Comparison of ENCODE assay signal across 10 cellular contexts in the genomic region with DNA sequence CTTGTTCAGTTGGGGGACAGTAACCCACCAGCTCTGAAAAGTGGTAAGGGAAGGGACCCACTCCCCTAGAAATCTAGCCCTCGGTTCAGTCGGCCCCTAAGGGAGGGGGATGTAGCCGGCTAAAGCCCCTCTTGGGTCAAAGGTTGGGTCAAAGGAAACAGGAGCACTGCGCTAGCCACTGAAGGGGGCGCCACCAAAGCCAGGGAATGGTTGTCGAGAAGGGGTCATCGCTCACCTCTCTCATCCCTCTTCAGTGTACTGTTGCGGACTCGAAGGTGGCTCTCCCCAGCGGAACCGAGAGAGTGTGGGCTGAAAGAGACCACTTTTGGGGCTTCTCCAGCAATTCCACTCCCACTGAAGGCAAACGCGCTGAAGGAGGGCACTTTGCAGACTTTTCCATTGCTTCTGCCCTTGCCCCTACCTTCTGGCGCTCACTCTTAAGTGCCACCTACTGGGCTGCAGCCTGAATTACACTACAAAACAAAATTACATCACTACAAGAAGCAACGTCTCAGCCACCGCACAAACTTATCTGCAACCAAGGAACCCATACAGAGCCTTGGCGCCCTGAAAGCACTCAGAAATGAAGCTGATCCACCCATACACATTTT.
A peak's percentile ranks its signal among the peaks of the same experiment; 100 is the strongest.
DNase-seq lines count a peak whose midpoint lies in the region; ATAC-seq and TF ChIP-seq lines count a peak whose summit lies in the region.
"Had no signal": no experiment of that assay in that cellular context is flagged by ENCODE, and none has a peak within 500 bp of the region (broad histone marks: within the 10 kb centered on the region; RNA-seq: fewer than 3 reads in every experiment).

No MANE protein-coding gene starts in this region.

- DNase-seq in SIG-M5 treated with dmso at 0.1 percent for 504 hours (lab: John Stamatoyannopoulos, UW; ENCODE audit: unreplicated experiment) (peak; percentile 4), SIG-M5 (lab: John Stamatoyannopoulos, UW) (no peak), activated B cell treated with CpG ODN at 0.5 μM for 24 hours (no peak), CD1c-positive myeloid dendritic cell (ENCODE audit: extremely low spot score) (no peak), hippocampal formation (lab: John Stamatoyannopoulos, UW) (no peak), substantia nigra (lab: John Stamatoyannopoulos, UW) (no peak)
- DNase-seq: NCI-H2081 treated with DMSO at 0.1 percent for 48 hours had no signal

- no peaks in the 10 kb centered on the region for H3K36me3 Mint-ChIP-seq in activated B cell treated with CpG ODN at 0.5 μM for 24 hours (ENCODE audit: low read depth)
- H3K36me3 Mint-ChIP-seq: CD4-positive, CD25-positive, alpha-beta regulatory T cell had no signal

- intact Hi-C loops in activated B cell treated with CpG ODN at 0.5 μM for 24 hours (cut with micrococcal nuclease), result no loop called here

- ATAC-seq in HG02623 (IDR thresholded peaks at IDR 0.05; ENCODE audit: unreplicated experiment) (peak; percentile 77), activated B cell treated with CpG ODN at 0.5 μM for 24 hours (ENCODE audit: low read depth) (peak; percentile 34)

- peaks cover 5% of the 10 kb centered on the region for H3K4me1 Mint-ChIP-seq in activated B cell treated with CpG ODN at 0.5 μM for 24 hours
- H3K4me1 Mint-ChIP-seq: CD4-positive, CD25-positive, alpha-beta regulatory T cell had no signal

- H3K4me2 ChIP-seq in neural cell (ENCODE audit: low read length), result no peak overlapping the region

- no peak overlapping the region for H3K4me3 ChIP-seq in neural cell (ENCODE audit: low read length)

- H3K27me3 ChIP-seq in neural cell (ENCODE audit: insufficient read depth, low read depth, low read length), result no peaks in the 10 kb centered on the region

- no peaks in the 10 kb centered on the region for H3F3A ChIP-seq in neural cell (ENCODE audit: insufficient read depth, low read length, poor library complexity, severe bottlenecking)

- H4K20me1 ChIP-seq in neural cell (ENCODE audit: insufficient read depth), result no peaks in the 10 kb centered on the region

- POLR2A ChIA-PET in activated B cell treated with CpG ODN at 0.5 μM for 24 hours (lab: Charles Lee), result no interaction called here

- H2AFZ ChIP-seq in neural cell (ENCODE audit: low read depth, low read length), result no peak overlapping the region

- TF ChIP-seq CTCF in activated B cell treated with CpG ODN at 0.5 μM for 24 hours (IDR thresholded peaks at IDR 0.05), result no peak
- peak; percentile 15 for TF ChIP-seq CTCF in neural cell (IDR thresholded peaks at IDR 0.05; ENCODE audit: poor library complexity, severe bottlenecking)

- no peak overlapping the region for H3K9ac ChIP-seq in neural cell (ENCODE audit: low read length)

- TF ChIP-seq EP300 in neural cell (conservative IDR thresholded peaks at IDR 0.05; ENCODE audit: poor library complexity, severe bottlenecking), result no peak

- H3K27me3 Mint-ChIP-seq in activated B cell treated with CpG ODN at 0.5 μM for 24 hours, result peaks cover 3% of the 10 kb centered on the region
- H3K27me3 Mint-ChIP-seq: CD4-positive, CD25-positive, alpha-beta regulatory T cell had no signal

- no peaks in the 10 kb centered on the region for H3K36me3 ChIP-seq in neural cell (ENCODE audit: insufficient read depth, low read length)

- H3K9me3 ChIP-seq in neural cell (ENCODE audit: low read length), result no peaks in the 10 kb centered on the region

- H3K27ac ChIP-seq in neural cell (ENCODE audit: low read length), result no peak overlapping the region
- H3K27ac ChIP-seq in substantia nigra (ENCODE audit: low read depth, low read length, poor library complexity, severe bottlenecking), result no peak overlapping the region

- H3K9me2 ChIP-seq in neural cell (ENCODE audit: insufficient read depth, low read length), result no peaks in the 10 kb centered on the region

- no peak overlapping the region for H3K4me3 Mint-ChIP-seq in activated B cell treated with CpG ODN at 0.5 μM for 24 hours
- H3K4me3 Mint-ChIP-seq: CD4-positive, CD25-positive, alpha-beta regulatory T cell had no signal

- no peak for TF ChIP-seq RAD21 in neural cell (conservative IDR thresholded peaks at IDR 0.05)

- H3K79me2 ChIP-seq in neural cell (replicated peaks; ENCODE audit: insufficient read depth, low read length), result no peaks in the 10 kb centered on the region

- no peaks in the 10 kb centered on the region for H3K9me3 Mint-ChIP-seq in activated B cell treated with CpG ODN at 0.5 μM for 24 hours

- no peak overlapping the region for H3K27ac Mint-ChIP-seq in activated B cell treated with CpG ODN at 0.5 μM for 24 hours
- H3K27ac Mint-ChIP-seq: CD4-positive, CD25-positive, alpha-beta regulatory T cell had no signal

- CTCF ChIA-PET in activated B cell treated with CpG ODN at 0.5 μM for 24 hours (lab: Charles Lee), result interaction anchor here (0.7 to 1.7 kb wide), 3 partner anchors 8 to 304 kb away, joined by 4 to 5 read pairs (median 5); no protein-coding TSS in a partner anchor

TF ChIP-seq in neural cell, 6 proteins besides CTCF, POLR2A, EP300 and RAD21:
- TF ChIP-seq SMC3 (conservative IDR thresholded peaks at IDR 0.05; ENCODE audit: poor library complexity) (no peak), POLR2AphosphoS5 (IDR thresholded peaks at IDR 0.05) (no peak), TAF1 (IDR thresholded peaks at IDR 0.05; ENCODE audit: low read depth) (no peak), MXI1 (conservative IDR thresholded peaks at IDR 0.05; ENCODE audit: poor library complexity, severe bottlenecking) (no peak), EZH2 (IDR thresholded peaks at IDR 0.05; ENCODE audit: borderline replicate concordance, insufficient read depth, low read length, poor library complexity, severe bottlenecking) (no peak)
- TF ChIP-seq, protein P1, sequence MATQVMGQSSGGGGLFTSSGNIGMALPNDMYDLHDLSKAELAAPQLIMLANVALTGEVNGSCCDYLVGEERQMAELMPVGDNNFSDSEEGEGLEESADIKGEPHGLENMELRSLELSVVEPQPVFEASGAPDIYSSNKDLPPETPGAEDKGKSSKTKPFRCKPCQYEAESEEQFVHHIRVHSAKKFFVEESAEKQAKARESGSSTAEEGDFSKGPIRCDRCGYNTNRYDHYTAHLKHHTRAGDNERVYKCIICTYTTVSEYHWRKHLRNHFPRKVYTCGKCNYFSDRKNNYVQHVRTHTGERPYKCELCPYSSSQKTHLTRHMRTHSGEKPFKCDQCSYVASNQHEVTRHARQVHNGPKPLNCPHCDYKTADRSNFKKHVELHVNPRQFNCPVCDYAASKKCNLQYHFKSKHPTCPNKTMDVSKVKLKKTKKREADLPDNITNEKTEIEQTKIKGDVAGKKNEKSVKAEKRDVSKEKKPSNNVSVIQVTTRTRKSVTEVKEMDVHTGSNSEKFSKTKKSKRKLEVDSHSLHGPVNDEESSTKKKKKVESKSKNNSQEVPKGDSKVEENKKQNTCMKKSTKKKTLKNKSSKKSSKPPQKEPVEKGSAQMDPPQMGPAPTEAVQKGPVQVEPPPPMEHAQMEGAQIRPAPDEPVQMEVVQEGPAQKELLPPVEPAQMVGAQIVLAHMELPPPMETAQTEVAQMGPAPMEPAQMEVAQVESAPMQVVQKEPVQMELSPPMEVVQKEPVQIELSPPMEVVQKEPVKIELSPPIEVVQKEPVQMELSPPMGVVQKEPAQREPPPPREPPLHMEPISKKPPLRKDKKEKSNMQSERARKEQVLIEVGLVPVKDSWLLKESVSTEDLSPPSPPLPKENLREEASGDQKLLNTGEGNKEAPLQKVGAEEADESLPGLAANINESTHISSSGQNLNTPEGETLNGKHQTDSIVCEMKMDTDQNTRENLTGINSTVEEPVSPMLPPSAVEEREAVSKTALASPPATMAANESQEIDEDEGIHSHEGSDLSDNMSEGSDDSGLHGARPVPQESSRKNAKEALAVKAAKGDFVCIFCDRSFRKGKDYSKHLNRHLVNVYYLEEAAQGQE (IDR thresholded peaks at IDR 0.05; ENCODE audit: borderline replicate concordance), result no peak
